ENCODE assay signal across 9 cellular contexts in genomic region chr10:851891-852290, GRCh38.
A peak's percentile ranks its signal among the peaks of the same experiment; 100 is the strongest.
DNase-seq lines count a peak whose midpoint lies in the region; ATAC-seq and TF ChIP-seq lines count a peak whose summit lies in the region.
"Had no signal": no experiment of that assay in that cellular context is flagged by ENCODE, and none has a peak within 500 bp of the region (broad histone marks: within the 10 kb centered on the region; RNA-seq: fewer than 3 reads in every experiment).

No MANE protein-coding gene starts in this region.

- peaks cover 70 to 77% of the 10 kb centered on the region in 2 donors for H3K36me3 Mint-ChIP-seq in CD4-positive, alpha-beta memory T cell

- peak overlapping the region in 1 of 8 donors; percentile 10 for H3K4me3 Mint-ChIP-seq in CD4-positive, alpha-beta memory T cell

- H3K27ac ChIP-seq in BLaER1 (peak overlapping the region; percentile 39; the same call in 1 of the 2 replicates), breast epithelium (no peak overlapping the region), A673 (ENCODE audit: low read depth, low read length, poor library complexity, severe bottlenecking) (no peak overlapping the region)
- H3K27ac ChIP-seq in CD4-positive, alpha-beta memory T cell (ENCODE audit: low read depth, low read length) = no peak overlapping the region

- peak overlapping the region in 3 of 7 donors; percentile 3 to 82 (median 26) for H3K27ac Mint-ChIP-seq in CD4-positive, alpha-beta memory T cell

- peaks cover 37 to 65% (median 52%) of the 10 kb centered on the region in 4 donors for H3K4me1 Mint-ChIP-seq in CD4-positive, alpha-beta memory T cell

- peaks cover 83% of the 10 kb centered on the region for H3K36me3 ChIP-seq in BLaER1
- peaks cover 5% of the 10 kb centered on the region for H3K36me3 ChIP-seq in breast epithelium
- H3K36me3 ChIP-seq in A673 (ENCODE audit: insufficient read depth, low read length, poor library complexity, severe bottlenecking) = peaks cover 16% of the 10 kb centered on the region
- H3K36me3 ChIP-seq in CD4-positive, alpha-beta memory T cell (ENCODE audit: insufficient read depth, low read length) = peaks cover 15% of the 10 kb centered on the region

- ATAC-seq in GM18909 (IDR thresholded peaks at IDR 0.05; ENCODE audit: poor library complexity, unreplicated experiment) = peak; percentile 92
- ATAC-seq in HG02884 (IDR thresholded peaks at IDR 0.05; ENCODE audit: unreplicated experiment) = peak; percentile 96

- H3K4me1 ChIP-seq in BLaER1 (peaks cover 20% of the 10 kb centered on the region), breast epithelium (no peaks in the 10 kb centered on the region), A673 (ENCODE audit: insufficient read depth, low read length, poor library complexity, severe bottlenecking) (no peaks in the 10 kb centered on the region)
- peaks cover 4% of the 10 kb centered on the region for H3K4me1 ChIP-seq in CD4-positive, alpha-beta memory T cell (ENCODE audit: insufficient read depth, low read length)

- H3K9me3 Mint-ChIP-seq in CD4-positive, alpha-beta memory T cell = peaks cover 0 to 9% (median 3%) of the 10 kb centered on the region in 8 donors

- TF ChIP-seq POLR2A in breast epithelium (IDR thresholded peaks at IDR 0.05) = no peak

- intact Hi-C loops in breast epithelium (cut with DNase I; ENCODE audit: low total_unique reads) (no loop called here), A673 (cut with micrococcal nuclease; ENCODE audit: unreplicated experiment) (no loop called here)
- intact Hi-C loops in CD4-positive, alpha-beta memory T cell (cut with micrococcal nuclease) = no loop called here

- no peaks in the 10 kb centered on the region for H3K27me3 Mint-ChIP-seq in CD4-positive, alpha-beta memory T cell

- peaks cover 80% of the 10 kb centered on the region for H4K20me1 ChIP-seq in BLaER1

- POLR2A ChIA-PET in A673 (lab: Charles Lee; ENCODE audit: low non-redundant PET) = no interaction called here
- POLR2A ChIA-PET in CD4-positive, alpha-beta memory T cell (lab: Charles Lee; ENCODE audit: partially characterized antibody) = no interaction called here

- DNase-seq in NOMO-1 treated with DMSO at 0.1 percent for 48 hours (lab: John Stamatoyannopoulos, UW; ENCODE audit: unreplicated experiment) = peak; percentile 74
- DNase-seq in breast epithelium (ENCODE audit: low spot score in 2 of 2) = no peak
- no peak for DNase-seq in A673 (ENCODE audit: low spot score)
- no peak for DNase-seq in stimulated activated CD4-positive, alpha-beta T cell treated with anti-CD3 and anti-CD28 coated beads, Interleukin-4, amount 100 ng/mL, for 4 hours
- no peak for DNase-seq in CD4-positive, alpha-beta memory T cell
- DNase-seq: glutamatergic neuron had no signal

- TF ChIP-seq CTCF in breast epithelium (IDR thresholded peaks at IDR 0.05) = no peak
- no peak for TF ChIP-seq CTCF in A673 (conservative IDR thresholded peaks at IDR 0.05; ENCODE audit: low read depth, low read length)

- CTCF ChIA-PET in A673 (lab: Charles Lee) = no interaction called here
- CTCF ChIA-PET in CD4-positive, alpha-beta memory T cell (lab: Charles Lee; ENCODE audit: partially characterized antibody) = no interaction called here

- H3K9ac ChIP-seq in BLaER1 = no peak overlapping the region

- H3K9me3 ChIP-seq in BLaER1 (peaks cover 43% of the 10 kb centered on the region), breast epithelium (peaks cover 0 to 6% of the 10 kb centered on the region in 2 donors), A673 (ENCODE audit: low read depth, low read length, poor library complexity, severe bottlenecking) (peaks cover 15% of the 10 kb centered on the region)
- no peaks in the 10 kb centered on the region for H3K9me3 ChIP-seq in CD4-positive, alpha-beta memory T cell (ENCODE audit: control insufficient read depth in 1 of 2, low read length in 2 of 2)

- no TSS peak for BruUV-seq in A673 (replicated peaks; lab: Mats Ljungman, UMichigan)

- H3K4me2 ChIP-seq in BLaER1 = peak overlapping the region; percentile 64

- H3K27me3 ChIP-seq in BLaER1 (no peaks in the 10 kb centered on the region), breast epithelium (no peaks in the 10 kb centered on the region), A673 (replicated peaks; ENCODE audit: insufficient read depth, low read depth, low read length, poor library complexity) (no peaks in the 10 kb centered on the region)
- no peaks in the 10 kb centered on the region for H3K27me3 ChIP-seq in CD4-positive, alpha-beta memory T cell (ENCODE audit: insufficient read depth, low read length)

- H3K4me3 ChIP-seq in BLaER1 = no peak overlapping the region
- H3K4me3 ChIP-seq in breast epithelium = no peak overlapping the region
- H3K4me3 ChIP-seq in A673 (ENCODE audit: low read depth, low read length, poor library complexity, severe bottlenecking) = no peak overlapping the region
- H3K4me3 ChIP-seq in CD4-positive, alpha-beta memory T cell (ENCODE audit: low read length in 2 of 2) = no peak overlapping the region
